Comparison of ENCODE assay signal across 1 cellular context in genomic region chr15:67943475-67943874, GRCh38.
A peak's percentile ranks its signal among the peaks of the same experiment; 100 is the strongest.
TF ChIP-seq lines count a peak whose summit lies in the region.

No MANE protein-coding gene starts in this region.

TF ChIP-seq in K562, 482 proteins besides CTCF, POLR2A, EP300 and RAD21:
- TF ChIP-seq NR0B1 (IDR thresholded peaks at IDR 0.05; ENCODE audit: partially characterized antibody) (no peak), EGR1 (conservative IDR thresholded peaks at IDR 0.05) (peak; percentile 39; the same call in 1 of the 2 replicates)
TF ChIP-seq in K562: peak in this region for 1.
